ENCODE assay signal across 17 cellular contexts in genomic region chr11:95375451-95375850, GRCh38.
DNase-seq lines count a peak whose midpoint lies in the region; ATAC-seq, FAIRE-seq and TF ChIP-seq lines count a peak whose summit lies in the region.
"Had no signal": no experiment of that assay in that cellular context is flagged by ENCODE, and none has a peak within 500 bp of the region (broad histone marks: within the 10 kb centered on the region; RNA-seq: fewer than 3 reads in every experiment).

No MANE protein-coding gene starts in this region.

- no peak overlapping the region for H3K4me3 ChIP-seq in astrocyte (ENCODE audit: insufficient read depth, low read depth, low read length)
- H3K4me3 ChIP-seq in mesenchymal stem cell (ENCODE audit: insufficient read depth in 1 of 2, low read depth in 1 of 2, low read length in 2 of 2) = peak overlapping the region in 1 of 2 experiments; percentile 4
- H3K4me3 ChIP-seq: HAP-1 had no signal

- H3K4me1 Mint-ChIP-seq in astrocyte (ENCODE audit: low read depth, unreplicated experiment) = peaks cover 40% of the 10 kb centered on the region
- H3K4me1 Mint-ChIP-seq: CD4-positive, alpha-beta memory T cell had no signal

- H4K20me1 ChIP-seq in astrocyte (ENCODE audit: insufficient read depth, low read length) = no peaks in the 10 kb centered on the region

- H3K27ac Mint-ChIP-seq in astrocyte (ENCODE audit: unreplicated experiment) = peak overlapping the region; percentile 95
- H3K27ac Mint-ChIP-seq: CD4-positive, alpha-beta memory T cell had no signal

- peak overlapping the region; percentile 21 for H3K4me2 ChIP-seq in astrocyte (ENCODE audit: low read length)
- H3K4me2 ChIP-seq in mesenchymal stem cell (ENCODE audit: low read length, poor library complexity, severe bottlenecking) = no peak overlapping the region

- H3K9ac ChIP-seq in astrocyte (ENCODE audit: low read length) (no peak overlapping the region), mesenchymal stem cell (ENCODE audit: low read length) (peak overlapping the region; percentile 76)

- TF ChIP-seq CTCF in astrocyte (IDR thresholded peaks at IDR 0.05; ENCODE audit: insufficient read depth, low read depth, low read length) (no peak), foreskin keratinocyte (conservative IDR thresholded peaks at IDR 0.05) (no peak)

- no peak overlapping the region for H3K18ac ChIP-seq in mesenchymal stem cell (ENCODE audit: low read depth in 1 of 2, low read length in 2 of 2)

- no peak overlapping the region for H2BK15ac ChIP-seq in mesenchymal stem cell (ENCODE audit: low read depth, poor library complexity, severe bottlenecking)

- H2BK120ac ChIP-seq in mesenchymal stem cell (ENCODE audit: low read depth, low read length) = no peak overlapping the region

- peak overlapping the region; percentile 9 for H3K27ac ChIP-seq in astrocyte (ENCODE audit: low read depth, low read length)
- H3K27ac ChIP-seq in mesenchymal stem cell (ENCODE audit: low read length, poor library complexity, severe bottlenecking) = no peak overlapping the region
- no peak overlapping the region for H3K27ac ChIP-seq in foreskin keratinocyte

- no CpG with 5 or more reads among the region's 1 CpG for WGBS in mesenchymal stem cell

- no peak overlapping the region for H4K8ac ChIP-seq in mesenchymal stem cell (ENCODE audit: low read length)

- DNase-seq in NCI-H69 (lab: John Stamatoyannopoulos, UW) (peak; percentile 22), astrocyte (ENCODE audit: low read depth) (peak; percentile 76), mesenchymal stem cell (no peak), DMS53 treated with DMSO at 0.1 percent for 48 hours (lab: John Stamatoyannopoulos, UW; ENCODE audit: unreplicated experiment) (no peak), foreskin keratinocyte (no peak), OCI-M1 (lab: John Stamatoyannopoulos, UW) (no peak)
- DNase-seq: C1 segment of cervical spinal cord; Calu3; CD4-positive, alpha-beta memory T cell; COR-L47; DMS53; DND-41; GOT3 had no signal

- H4K91ac ChIP-seq in mesenchymal stem cell (ENCODE audit: low read length) = no peak overlapping the region

- no peak overlapping the region for H3K14ac ChIP-seq in mesenchymal stem cell (ENCODE audit: low read length in 2 of 2)

- no peak for FAIRE-seq in astrocyte (lab: Jason Lieb, UNC)
- FAIRE-seq: G401.6, GM12892, H54 had no signal

- H2AK5ac ChIP-seq in mesenchymal stem cell (ENCODE audit: low read length, severe bottlenecking) = no peak overlapping the region

- no peak for ATAC-seq in foreskin keratinocyte

- no peak overlapping the region for H2BK12ac ChIP-seq in mesenchymal stem cell (ENCODE audit: low read length in 2 of 2)

- no peak overlapping the region for H3K4ac ChIP-seq in mesenchymal stem cell (ENCODE audit: low read depth in 1 of 2, low read length in 2 of 2)

- no peak overlapping the region for H3K4me3 Mint-ChIP-seq in astrocyte (ENCODE audit: unreplicated experiment)
- H3K4me3 Mint-ChIP-seq: CD4-positive, alpha-beta memory T cell had no signal

- H3K27me3 ChIP-seq in astrocyte (ENCODE audit: insufficient read depth, low read length) = peaks cover 3% of the 10 kb centered on the region
- no peaks in the 10 kb centered on the region for H3K27me3 ChIP-seq in mesenchymal stem cell (ENCODE audit: control insufficient read depth in 1 of 2, insufficient read depth in 1 of 2, low read length in 2 of 2)
- no peaks in the 10 kb centered on the region for H3K27me3 ChIP-seq in foreskin keratinocyte

- no peaks in the 10 kb centered on the region for H3K79me2 ChIP-seq in astrocyte (ENCODE audit: insufficient read depth, low read length)

- H3K27me3 Mint-ChIP-seq in astrocyte (ENCODE audit: low read depth, unreplicated experiment) = peaks cover 3% of the 10 kb centered on the region

- H3K9me3 ChIP-seq in astrocyte (ENCODE audit: insufficient read depth, low read depth, low read length) (no peaks in the 10 kb centered on the region), mesenchymal stem cell (ENCODE audit: control insufficient read depth, low read length) (no peaks in the 10 kb centered on the region)
- H3K9me3 ChIP-seq: HAP-1 had no signal

- H2BK5ac ChIP-seq in mesenchymal stem cell (ENCODE audit: low read depth, low read length, poor library complexity, severe bottlenecking) = no peak overlapping the region

- H3K79me1 ChIP-seq in mesenchymal stem cell (replicated peaks; ENCODE audit: low read length, poor library complexity, severe bottlenecking) = no peaks in the 10 kb centered on the region

- no peaks in the 10 kb centered on the region for H3K9me3 Mint-ChIP-seq in astrocyte (ENCODE audit: unreplicated experiment)
- H3K9me3 Mint-ChIP-seq: CD4-positive, alpha-beta memory T cell had no signal

- H2AFZ ChIP-seq in astrocyte (ENCODE audit: low read depth, low read length) = no peak overlapping the region
- H2AFZ ChIP-seq in mesenchymal stem cell (ENCODE audit: low read depth, low read length) = no peak overlapping the region

- no peaks in the 10 kb centered on the region for H3K36me3 Mint-ChIP-seq in astrocyte (ENCODE audit: low read depth, unreplicated experiment)
- H3K36me3 Mint-ChIP-seq: CD4-positive, alpha-beta memory T cell had no signal

- H3K4me1 ChIP-seq in astrocyte (ENCODE audit: insufficient read depth, low read length) (peaks cover 14% of the 10 kb centered on the region), mesenchymal stem cell (ENCODE audit: control insufficient read depth, insufficient read depth, low read depth, low read length) (peaks cover 3% of the 10 kb centered on the region), foreskin keratinocyte (peaks cover 4% of the 10 kb centered on the region)

- H3K36me3 ChIP-seq in astrocyte (ENCODE audit: insufficient read depth, low read length) = no peaks in the 10 kb centered on the region
- H3K36me3 ChIP-seq in mesenchymal stem cell (ENCODE audit: control insufficient read depth in 1 of 2, insufficient read depth in 2 of 2, low read depth in 1 of 2, low read length in 2 of 2) = no peaks in the 10 kb centered on the region
- H3K36me3 ChIP-seq: HAP-1 had no signal

- no peak overlapping the region for H3K23ac ChIP-seq in mesenchymal stem cell (ENCODE audit: low read length in 2 of 2)

Comparison
In these comparisons a context has a peak if more than half of its experiments do, and no peak if none do; other contexts are left out.
1. DNase-seq: peak in NCI-H69 (single experiment) and astrocyte (single experiment); none in mesenchymal stem cell (single experiment), DMS53 treated with DMSO at 0.1 percent for 48 hours (single experiment), foreskin keratinocyte (0 of 2) and OCI-M1 (single experiment).